10 cellular contexts compared by ENCODE assay signal in genomic region chr12:104686196-104686595, GRCh38.
A peak's percentile ranks its signal among the peaks of the same experiment; 100 is the strongest.
DNase-seq lines count a peak whose midpoint lies in the region; ATAC-seq lines count a peak whose summit lies in the region.
"Had no signal": no experiment of that assay in that cellular context is flagged by ENCODE, and none has a peak within 500 bp of the region (broad histone marks: within the 10 kb centered on the region; RNA-seq: fewer than 3 reads in every experiment).

No MANE protein-coding gene starts in this region.

- H3K9me3 Mint-ChIP-seq in activated CD8-positive, alpha-beta T cell treated with anti-CD3 and anti-CD28 coated beads, Interleukin-2, amount 10 ng/mL, durations not matched to agents 7 days and 5 days (ENCODE audit: insufficient read depth), result no peaks in the 10 kb centered on the region

- ATAC-seq in HG02610 (IDR thresholded peaks at IDR 0.05; ENCODE audit: unreplicated experiment) (peak; percentile 37), HG02588 (IDR thresholded peaks at IDR 0.05; ENCODE audit: unreplicated experiment) (no peak)
- no peak for ATAC-seq in activated CD8-positive, alpha-beta T cell treated with anti-CD3 and anti-CD28 coated beads, Interleukin-2, amount 10 ng/mL, durations not matched to agents 7 days and 5 days

- peaks cover 56% of the 10 kb centered on the region for H3K36me3 Mint-ChIP-seq in activated CD8-positive, alpha-beta T cell treated with anti-CD3 and anti-CD28 coated beads, Interleukin-2, amount 10 ng/mL, durations not matched to agents 7 days and 5 days (ENCODE audit: low read depth)

- peak; percentile 8 for DNase-seq in DMS 273 treated with DMSO at 0.1 percent for 48 hours (lab: John Stamatoyannopoulos, UW)
- DNase-seq in activated CD8-positive, alpha-beta T cell treated with anti-CD3 and anti-CD28 coated beads, Interleukin-2, amount 10 ng/mL, durations not matched to agents 7 days and 5 days, result no peak
- peak; percentile 74 for DNase-seq in kidney glomerular epithelial cell (lab: John Stamatoyannopoulos, UW)
- DNase-seq in stimulated activated naive CD4-positive, alpha-beta T cell (lab: John Stamatoyannopoulos, UW), result no peak
- no peak for DNase-seq in Ammon's horn (ENCODE audit: low spot score)
- DNase-seq: KBM-7, NCI-H748 treated with DMSO at 0.1 percent for 48 hours, ovary had no signal

- peak overlapping the region; percentile 94 for H3K27ac Mint-ChIP-seq in activated CD8-positive, alpha-beta T cell treated with anti-CD3 and anti-CD28 coated beads, Interleukin-2, amount 10 ng/mL, durations not matched to agents 7 days and 5 days

- H3K27me3 Mint-ChIP-seq in activated CD8-positive, alpha-beta T cell treated with anti-CD3 and anti-CD28 coated beads, Interleukin-2, amount 10 ng/mL, durations not matched to agents 7 days and 5 days (ENCODE audit: low read depth), result no peaks in the 10 kb centered on the region

- H3K4me3 Mint-ChIP-seq in activated CD8-positive, alpha-beta T cell treated with anti-CD3 and anti-CD28 coated beads, Interleukin-2, amount 10 ng/mL, durations not matched to agents 7 days and 5 days, result no peak overlapping the region

- H3K4me1 Mint-ChIP-seq in activated CD8-positive, alpha-beta T cell treated with anti-CD3 and anti-CD28 coated beads, Interleukin-2, amount 10 ng/mL, durations not matched to agents 7 days and 5 days (ENCODE audit: low read depth), result peaks cover 96% of the 10 kb centered on the region

- CTCF ChIA-PET in activated CD8-positive, alpha-beta T cell treated with anti-CD3 and anti-CD28 coated beads, Interleukin-2, amount 10 ng/mL, durations not matched to agents 7 days and 5 days (lab: Charles Lee), result interaction anchor here (2.2 to 2.5 kb wide), 2 partner anchors 9 to 304 kb away, joined by 8 read pairs; no protein-coding TSS in a partner anchor

- POLR2A ChIA-PET in activated CD8-positive, alpha-beta T cell treated with anti-CD3 and anti-CD28 coated beads, Interleukin-2, amount 10 ng/mL, durations not matched to agents 7 days and 5 days (lab: Charles Lee), result interaction anchor here (2.2 kb wide), 1 partner anchor 229 kb away, joined by 9 read pairs; the partner anchor contains the start of gene CHST11

Comparison
In these comparisons a context has a peak if more than half of its experiments do, and no peak if none do; other contexts are left out.
1. DNase-seq: peak in DMS 273 treated with DMSO at 0.1 percent for 48 hours (single experiment) and kidney glomerular epithelial cell (single experiment); none in activated CD8-positive, alpha-beta T cell treated with anti-CD3 and anti-CD28 coated beads, Interleukin-2, amount 10 ng/mL, durations not matched to agents 7 days and 5 days (single experiment), stimulated activated naive CD4-positive, alpha-beta T cell (0 of 6) and Ammon's horn (single experiment).